Comparison of ENCODE assay signal across 10 cellular contexts in the genomic region with DNA sequence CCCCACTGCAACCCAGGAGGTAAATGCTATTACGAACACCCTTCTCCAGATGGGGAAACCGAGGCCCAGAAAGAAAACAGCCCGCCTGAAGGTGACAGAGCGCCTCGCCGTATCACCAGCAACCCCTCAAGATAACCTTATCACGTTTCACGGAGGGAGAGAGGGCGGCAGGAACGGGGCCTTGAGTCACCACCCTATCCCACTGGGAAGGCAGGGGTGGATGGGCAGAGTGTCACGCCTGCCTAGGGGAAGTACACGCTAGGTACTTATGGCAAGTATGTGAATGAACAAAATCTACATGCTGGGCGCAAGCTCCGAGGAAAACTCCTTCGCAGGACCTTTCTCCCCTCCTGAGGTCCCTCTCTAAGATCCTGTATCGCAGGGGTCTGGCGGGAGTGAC. TPM values are rescaled to one million over a fixed set of nuclear protein-coding genes. Genes with fewer than 3 reads are reported as not detected.
A peak's percentile ranks its signal among the peaks of the same experiment; 100 is the strongest.
DNase-seq lines count a peak whose midpoint lies in the region; ATAC-seq and TF ChIP-seq lines count a peak whose summit lies in the region.
"Had no signal": no experiment of that assay in that cellular context is flagged by ENCODE, and none has a peak within 500 bp of the region (broad histone marks: within the 10 kb centered on the region; RNA-seq: fewer than 3 reads in every experiment).

No MANE protein-coding gene starts in this region.

- peak overlapping the region; percentile 37 for H3K27ac ChIP-seq in left ventricle myocardium inferior (replicated peaks)
- peak overlapping the region; percentile 61 for H3K27ac ChIP-seq in fibroblast of lung (ENCODE audit: insufficient read depth, low read length)
- H3K27ac ChIP-seq in rectal smooth muscle tissue (ENCODE audit: low read depth, low read length), result peak overlapping the region; percentile 77
- no peak overlapping the region for H3K27ac ChIP-seq in CD4-positive, alpha-beta memory T cell (ENCODE audit: low read depth, low read length)

- no peak overlapping the region for H2AFZ ChIP-seq in fibroblast of lung (ENCODE audit: low read length)

- peaks cover 57% of the 10 kb centered on the region for H3K79me2 ChIP-seq in fibroblast of lung (ENCODE audit: control insufficient read depth, insufficient read depth, low read length)

- no peak overlapping the region for H3K9ac ChIP-seq in fibroblast of lung (ENCODE audit: insufficient read depth, low read length)
- H3K9ac ChIP-seq in rectal smooth muscle tissue (ENCODE audit: low read length), result no peak overlapping the region

- CTCF ChIA-PET in CD4-positive, alpha-beta memory T cell (lab: Charles Lee; ENCODE audit: partially characterized antibody), result interaction anchor here (1.6 kb wide), 1 partner anchor 16 kb away, joined by 3 read pairs; no protein-coding TSS in a partner anchor

- no peaks in the 10 kb centered on the region for H3K36me3 ChIP-seq in left ventricle myocardium inferior
- H3K36me3 ChIP-seq in fibroblast of lung (ENCODE audit: control insufficient read depth, insufficient read depth, low read length), result no peaks in the 10 kb centered on the region
- H3K36me3 ChIP-seq in rectal smooth muscle tissue (ENCODE audit: control insufficient read depth, insufficient read depth, low read length), result no peaks in the 10 kb centered on the region
- no peaks in the 10 kb centered on the region for H3K36me3 ChIP-seq in CD4-positive, alpha-beta memory T cell (ENCODE audit: insufficient read depth, low read length)

- ATAC-seq in Right ventricle myocardium superior (ENCODE audit: poor library complexity), result no peak
- ATAC-seq: natural killer cell had no signal

- H3K4me1 Mint-ChIP-seq in CD4-positive, alpha-beta memory T cell, result peaks cover 28 to 89% (median 68%) of the 10 kb centered on the region in 4 donors

- POLR2A ChIA-PET in CD4-positive, alpha-beta memory T cell (lab: Charles Lee; ENCODE audit: partially characterized antibody), result no interaction called here

- H3K4me1 ChIP-seq in left ventricle myocardium inferior, result peaks cover 83% of the 10 kb centered on the region
- H3K4me1 ChIP-seq in fibroblast of lung (ENCODE audit: control insufficient read depth, extremely low read depth, insufficient read depth, low read length), result peaks cover 37% of the 10 kb centered on the region
- peaks cover 41% of the 10 kb centered on the region for H3K4me1 ChIP-seq in rectal smooth muscle tissue (ENCODE audit: control insufficient read depth, insufficient read depth, low read length)
- peaks cover 78% of the 10 kb centered on the region for H3K4me1 ChIP-seq in CD4-positive, alpha-beta memory T cell (ENCODE audit: insufficient read depth, low read length)

- no peaks in the 10 kb centered on the region for H4K20me1 ChIP-seq in fibroblast of lung (ENCODE audit: control insufficient read depth, extremely low read depth, insufficient read depth, low read length)

- H3K9me3 Mint-ChIP-seq in CD4-positive, alpha-beta memory T cell, result peaks cover 0 to 2% (median 0%) of the 10 kb centered on the region in 8 donors
- H3K9me3 Mint-ChIP-seq: natural killer cell had no signal

- H3K36me3 Mint-ChIP-seq in CD4-positive, alpha-beta memory T cell, result peaks cover 0 to 3% of the 10 kb centered on the region in 2 donors
- H3K36me3 Mint-ChIP-seq: natural killer cell had no signal

- intact Hi-C loops in left ventricle myocardium inferior (cut with micrococcal nuclease) (no loop called here), Right ventricle myocardium superior (cut with DNase I) (no loop called here)
- intact Hi-C loops in CD4-positive, alpha-beta memory T cell (cut with micrococcal nuclease), result no loop called here

- no peak overlapping the region for H3K4me2 ChIP-seq in fibroblast of lung (ENCODE audit: extremely low read depth, insufficient read depth, low read length)

- no peaks in the 10 kb centered on the region for H3K27me3 Mint-ChIP-seq in CD4-positive, alpha-beta memory T cell

- no peak overlapping the region for H3K4me3 ChIP-seq in left ventricle myocardium inferior
- H3K4me3 ChIP-seq in fibroblast of lung (replicated peaks in 1 of 4; ENCODE audit: control extremely low read depth in 1 of 4, insufficient read depth in 1 of 4, low read depth in 3 of 4, low read length in 4 of 4), result no peak overlapping the region
- H3K4me3 ChIP-seq in rectal smooth muscle tissue (ENCODE audit: low read length), result no peak overlapping the region
- H3K4me3 ChIP-seq in CD4-positive, alpha-beta memory T cell (ENCODE audit: low read length in 2 of 2), result no peak overlapping the region

- peak overlapping the region in 1 of 7 donors; percentile 43 for H3K27ac Mint-ChIP-seq in CD4-positive, alpha-beta memory T cell

- H3K27me3 ChIP-seq in left ventricle myocardium inferior (ENCODE audit: low read depth) (no peaks in the 10 kb centered on the region), fibroblast of lung (ENCODE audit: control insufficient read depth, insufficient read depth, low read length) (no peaks in the 10 kb centered on the region), rectal smooth muscle tissue (ENCODE audit: control insufficient read depth, insufficient read depth, low read length) (no peaks in the 10 kb centered on the region)
- no peaks in the 10 kb centered on the region for H3K27me3 ChIP-seq in CD4-positive, alpha-beta memory T cell (ENCODE audit: insufficient read depth, low read length)

- H3K9me3 ChIP-seq in left ventricle myocardium inferior (replicated peaks), result no peaks in the 10 kb centered on the region
- H3K9me3 ChIP-seq in fibroblast of lung (ENCODE audit: control insufficient read depth, insufficient read depth, low read depth, low read length), result no peaks in the 10 kb centered on the region
- H3K9me3 ChIP-seq in CD4-positive, alpha-beta memory T cell (ENCODE audit: control insufficient read depth in 1 of 2, low read length in 2 of 2), result no peaks in the 10 kb centered on the region

- DNase-seq in left ventricle myocardium inferior (no peak), Right ventricle myocardium superior (no peak), fibroblast of lung (ENCODE audit: low read depth in 2 of 2) (peak in 1 of 2 donors; percentile 49), ecto neural progenitor cell (ENCODE audit: low spot score) (no peak), AG20443 (ENCODE audit: low spot score) (no peak), pons (ENCODE audit: low spot score) (no peak)
- no peak for DNase-seq in CD4-positive, alpha-beta memory T cell
- DNase-seq: natural killer cell; stimulated activated naive CD4-positive, alpha-beta T cell treated with Interleukin-2 at 50 U/mL for 16 hours had no signal

- TF ChIP-seq CTCF in left ventricle myocardium inferior (IDR thresholded peaks at IDR 0.05; ENCODE audit: borderline replicate concordance) (no peak), fibroblast of lung (conservative IDR thresholded peaks at IDR 0.05 in 1 of 2, IDR thresholded peaks at IDR 0.05 in 1 of 2; ENCODE audit: low read depth in 1 of 2, low read length in 2 of 2) (no peak)

- no peak overlapping the region for H3K4me3 Mint-ChIP-seq in CD4-positive, alpha-beta memory T cell
- H3K4me3 Mint-ChIP-seq: natural killer cell had no signal

RNA-seq across cellular contexts. Expression of a gene that starts 17.8 kb away (rescaled TPM):
- total RNA-seq in left ventricle myocardium inferior, result 152 TPM
- total RNA-seq in Right ventricle myocardium superior, result 133 TPM
- 13.1 and 17.2 TPM in 2 replicates for total RNA-seq in fibroblast of lung
- 6.1 and 7.2 TPM in 2 replicates for polyA plus RNA-seq in fibroblast of lung
- 49.7 and 79.6 TPM in 2 replicates for polyA plus RNA-seq in fibroblast of lung (2012)
- 29.1 and 47.4 TPM in 2 replicates for polyA minus RNA-seq in fibroblast of lung (ENCODE audit: low replicate concordance)
- 100 to 1,000 TPM in 1 of 2 experiments, 10 to 100 TPM in 1; 89.5 to 105 TPM for total RNA-seq in CD4-positive, alpha-beta memory T cell
- polyA plus RNA-seq in CD4-positive, alpha-beta memory T cell, result 10 to 100 TPM in 1 of 2 donors, under 1 TPM in 1; 0.37 to 19.5 TPM
